In genomic region chr19:4701557-4701956, GRCh38 we compare ENCODE assay signal across 7 cellular contexts.
"Had no signal": no experiment of that assay in that cellular context is flagged by ENCODE, and none has a peak within 500 bp of the region (broad histone marks: within the 10 kb centered on the region; RNA-seq: fewer than 3 reads in every experiment).

No MANE protein-coding gene starts in this region.

- H3K4me2 ChIP-seq: GM23338 had no signal

- FAIRE-seq: H1, H54, HTR-8/SVneo had no signal

- H2AFZ ChIP-seq: GM23338 had no signal

- DNase-seq: H9, HCEC 1CT, IMR-90 had no signal

- H3K4me3 ChIP-seq: GM23338 had no signal
